1 cellular context compared by ENCODE assay signal in the genomic region with DNA sequence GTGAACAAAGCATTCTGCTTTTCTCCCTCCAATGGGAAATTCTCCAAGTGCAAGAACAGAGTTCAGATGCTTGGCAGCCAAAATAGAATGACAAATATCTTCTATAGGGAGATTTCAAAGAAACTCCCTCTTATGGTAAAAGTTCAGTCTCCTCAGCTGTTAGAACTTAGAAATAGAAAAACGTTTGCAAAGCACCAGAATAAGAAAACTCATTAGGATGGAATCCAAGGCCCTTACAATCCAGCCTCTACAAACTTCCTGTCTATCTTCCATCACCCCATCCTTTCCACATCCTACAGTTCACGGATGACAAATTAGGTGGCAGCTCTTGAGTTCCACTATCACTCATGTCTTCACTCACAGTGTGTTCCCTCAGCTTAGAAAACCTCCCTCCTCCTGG.
TF ChIP-seq lines count a peak whose summit lies in the region.

No MANE protein-coding gene starts in this region.

TF ChIP-seq in SK-N-SH, 30 proteins besides CTCF, POLR2A, EP300 and RAD21:
- TF ChIP-seq SMC3 (IDR thresholded peaks at IDR 0.05; ENCODE audit: low read depth, low read length) (no peak), FOSL2 (IDR thresholded peaks at IDR 0.05; ENCODE audit: borderline replicate concordance, low read depth) (no peak), TCF12 (IDR thresholded peaks at IDR 0.05) (0 out of 2 replicates have a peak, but pooled peaks have one; percentile 14), YY1 (IDR thresholded peaks at IDR 0.05; ENCODE audit: low read depth) (no peak), JUND (IDR thresholded peaks at IDR 0.05) (no peak), POLR2AphosphoS5 (IDR thresholded peaks at IDR 0.05; ENCODE audit: low read depth, low read length) (no peak)
- TF ChIP-seq, protein P1, sequence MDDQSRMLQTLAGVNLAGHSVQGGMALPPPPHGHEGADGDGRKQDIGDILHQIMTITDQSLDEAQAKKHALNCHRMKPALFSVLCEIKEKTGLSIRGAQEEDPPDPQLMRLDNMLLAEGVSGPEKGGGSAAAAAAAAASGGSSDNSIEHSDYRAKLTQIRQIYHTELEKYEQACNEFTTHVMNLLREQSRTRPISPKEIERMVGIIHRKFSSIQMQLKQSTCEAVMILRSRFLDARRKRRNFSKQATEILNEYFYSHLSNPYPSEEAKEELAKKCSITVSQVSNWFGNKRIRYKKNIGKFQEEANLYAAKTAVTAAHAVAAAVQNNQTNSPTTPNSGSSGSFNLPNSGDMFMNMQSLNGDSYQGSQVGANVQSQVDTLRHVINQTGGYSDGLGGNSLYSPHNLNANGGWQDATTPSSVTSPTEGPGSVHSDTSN (IDR thresholded peaks at IDR 0.05): peak; percentile 73
- TF ChIP-seq, protein P2, sequence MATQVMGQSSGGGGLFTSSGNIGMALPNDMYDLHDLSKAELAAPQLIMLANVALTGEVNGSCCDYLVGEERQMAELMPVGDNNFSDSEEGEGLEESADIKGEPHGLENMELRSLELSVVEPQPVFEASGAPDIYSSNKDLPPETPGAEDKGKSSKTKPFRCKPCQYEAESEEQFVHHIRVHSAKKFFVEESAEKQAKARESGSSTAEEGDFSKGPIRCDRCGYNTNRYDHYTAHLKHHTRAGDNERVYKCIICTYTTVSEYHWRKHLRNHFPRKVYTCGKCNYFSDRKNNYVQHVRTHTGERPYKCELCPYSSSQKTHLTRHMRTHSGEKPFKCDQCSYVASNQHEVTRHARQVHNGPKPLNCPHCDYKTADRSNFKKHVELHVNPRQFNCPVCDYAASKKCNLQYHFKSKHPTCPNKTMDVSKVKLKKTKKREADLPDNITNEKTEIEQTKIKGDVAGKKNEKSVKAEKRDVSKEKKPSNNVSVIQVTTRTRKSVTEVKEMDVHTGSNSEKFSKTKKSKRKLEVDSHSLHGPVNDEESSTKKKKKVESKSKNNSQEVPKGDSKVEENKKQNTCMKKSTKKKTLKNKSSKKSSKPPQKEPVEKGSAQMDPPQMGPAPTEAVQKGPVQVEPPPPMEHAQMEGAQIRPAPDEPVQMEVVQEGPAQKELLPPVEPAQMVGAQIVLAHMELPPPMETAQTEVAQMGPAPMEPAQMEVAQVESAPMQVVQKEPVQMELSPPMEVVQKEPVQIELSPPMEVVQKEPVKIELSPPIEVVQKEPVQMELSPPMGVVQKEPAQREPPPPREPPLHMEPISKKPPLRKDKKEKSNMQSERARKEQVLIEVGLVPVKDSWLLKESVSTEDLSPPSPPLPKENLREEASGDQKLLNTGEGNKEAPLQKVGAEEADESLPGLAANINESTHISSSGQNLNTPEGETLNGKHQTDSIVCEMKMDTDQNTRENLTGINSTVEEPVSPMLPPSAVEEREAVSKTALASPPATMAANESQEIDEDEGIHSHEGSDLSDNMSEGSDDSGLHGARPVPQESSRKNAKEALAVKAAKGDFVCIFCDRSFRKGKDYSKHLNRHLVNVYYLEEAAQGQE (IDR thresholded peaks at IDR 0.05; ENCODE audit: low read depth, low read length): no peak
TF ChIP-seq in SK-N-SH: peak in this region for 2.
